In the genomic region with DNA sequence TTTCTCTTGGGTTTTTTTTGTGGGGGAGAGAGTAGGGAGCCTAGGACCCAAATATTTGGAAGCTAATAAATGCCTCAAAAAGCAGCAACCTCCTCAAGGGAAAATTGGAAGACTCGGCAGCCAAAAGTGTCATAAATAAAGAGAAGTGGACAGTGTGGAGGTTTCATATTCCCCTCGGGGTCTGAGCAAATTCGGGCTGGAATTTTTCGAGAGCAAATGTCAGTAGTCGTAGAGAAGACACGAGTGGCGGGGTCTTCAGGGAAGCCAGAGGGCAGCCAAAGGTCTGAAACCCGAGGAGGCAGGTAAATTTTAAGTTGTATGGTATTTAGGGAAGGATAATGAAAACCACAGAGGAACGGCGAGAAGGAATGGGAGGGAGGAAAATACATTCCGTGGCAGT, we compare ENCODE assay signal across 15 cellular contexts. TPM values are rescaled to one million over a fixed set of nuclear protein-coding genes. Genes with fewer than 3 reads are reported as not detected.
DNase-seq lines count a peak whose midpoint lies in the region; ATAC-seq, FAIRE-seq and TF ChIP-seq lines count a peak whose summit lies in the region.
"Had no signal": no experiment of that assay in that cellular context is flagged by ENCODE, and none has a peak within 500 bp of the region (broad histone marks: within the 10 kb centered on the region; RNA-seq: fewer than 3 reads in every experiment).

No MANE protein-coding gene starts in this region.

- H3K27ac ChIP-seq in keratinocyte (ENCODE audit: control insufficient read depth, insufficient read depth, low read length) (peak overlapping the region; percentile 95), thymus (ENCODE audit: low read depth) (peak overlapping the region; percentile 64)
- H3K27ac ChIP-seq: body of pancreas, esophagus muscularis mucosa, right atrium auricular region had no signal

- no peak for ATAC-seq in activated CD8-positive, alpha-beta memory T cell treated with anti-CD3 and anti-CD28 coated beads, Interleukin-2, amount 10 ng/mL, durations not matched to agents 7 days and 5 days
- ATAC-seq in HG03520 (IDR thresholded peaks at IDR 0.05; ENCODE audit: unreplicated experiment) (no peak), GM21528 (IDR thresholded peaks at IDR 0.05; ENCODE audit: low FRiP score, unreplicated experiment) (no peak)
- ATAC-seq: body of pancreas had no signal

- peaks cover 98% of the 10 kb centered on the region for H3K79me2 ChIP-seq in keratinocyte (ENCODE audit: control insufficient read depth, insufficient read depth, low read length)

- H3K27ac Mint-ChIP-seq in activated CD8-positive, alpha-beta memory T cell treated with anti-CD3 and anti-CD28 coated beads, Interleukin-2, amount 10 ng/mL, durations not matched to agents 7 days and 5 days: peak overlapping the region; percentile 98
- peak overlapping the region; percentile 100 for H3K27ac Mint-ChIP-seq in activated T-helper 2 cell treated with anti-CD3 and anti-CD28 coated beads, Interferon-gamma antibody, Interleukin-2, Interleukin-4, amounts not matched to agents 10 μg/mL and 5 μg/mL and 100 μg/mL, durations not matched to agents 14 hours and 24 hours and 36 hours

- H3K27me3 ChIP-seq in keratinocyte (ENCODE audit: control insufficient read depth, extremely low read depth, insufficient read depth, low read length) (no peaks in the 10 kb centered on the region), thymus (ENCODE audit: control insufficient read depth, insufficient read depth) (no peaks in the 10 kb centered on the region)
- H3K27me3 ChIP-seq: body of pancreas had no signal

- peaks cover 45% of the 10 kb centered on the region for H3K4me1 ChIP-seq in keratinocyte (ENCODE audit: control insufficient read depth, extremely low read depth, insufficient read depth, low read length)
- peaks cover 42% of the 10 kb centered on the region for H3K4me1 ChIP-seq in thymus (ENCODE audit: control insufficient read depth, insufficient read depth, low read length)
- H3K4me1 ChIP-seq: body of pancreas, esophagus muscularis mucosa, right atrium auricular region, transverse colon had no signal

- peak overlapping the region; percentile 96 for H3K4me3 Mint-ChIP-seq in activated CD8-positive, alpha-beta memory T cell treated with anti-CD3 and anti-CD28 coated beads, Interleukin-2, amount 10 ng/mL, durations not matched to agents 7 days and 5 days
- peak overlapping the region; percentile 91 for H3K4me3 Mint-ChIP-seq in activated T-helper 2 cell treated with anti-CD3 and anti-CD28 coated beads, Interferon-gamma antibody, Interleukin-2, Interleukin-4, amounts not matched to agents 10 μg/mL and 5 μg/mL and 100 μg/mL, durations not matched to agents 14 hours and 24 hours and 36 hours (ENCODE audit: low read depth)

- CTCF ChIA-PET in activated CD8-positive, alpha-beta memory T cell treated with anti-CD3 and anti-CD28 coated beads, Interleukin-2, amount 10 ng/mL, durations not matched to agents 7 days and 5 days (lab: Charles Lee): interaction anchor here (0.5 to 1.5 kb wide), 2 partner anchors 10 to 14 kb away, joined by 4 to 5 read pairs; no protein-coding TSS in a partner anchor

- H2AFZ ChIP-seq in keratinocyte (ENCODE audit: control insufficient read depth, low read length): no peak overlapping the region

- intact Hi-C loops in activated T-helper 2 cell treated with anti-CD3 and anti-CD28 coated beads, Interferon-gamma antibody, Interleukin-2, Interleukin-4, amounts not matched to agents 10 μg/mL and 5 μg/mL and 100 μg/mL, durations not matched to agents 14 hours and 24 hours and 36 hours (cut with micrococcal nuclease): no loop called here

- peaks cover 63% of the 10 kb centered on the region for H3K36me3 Mint-ChIP-seq in activated CD8-positive, alpha-beta memory T cell treated with anti-CD3 and anti-CD28 coated beads, Interleukin-2, amount 10 ng/mL, durations not matched to agents 7 days and 5 days
- peaks cover 63% of the 10 kb centered on the region for H3K36me3 Mint-ChIP-seq in activated T-helper 2 cell treated with anti-CD3 and anti-CD28 coated beads, Interferon-gamma antibody, Interleukin-2, Interleukin-4, amounts not matched to agents 10 μg/mL and 5 μg/mL and 100 μg/mL, durations not matched to agents 14 hours and 24 hours and 36 hours (ENCODE audit: low read depth)

- H3K4me2 ChIP-seq in keratinocyte (ENCODE audit: control insufficient read depth, extremely low read depth, insufficient read depth, low read depth, low read length): peak overlapping the region; percentile 100

- H4K20me1 ChIP-seq in keratinocyte (ENCODE audit: control insufficient read depth, extremely low read depth, insufficient read depth, low read length): no peaks in the 10 kb centered on the region

- dilution Hi-C loops in keratinocyte (cut with MboI; ENCODE audit: extremely low pct_ligation_motif_present, low sequenced_read_pairs): no loop called here

- peaks cover 9 to 25% of the 10 kb centered on the region in 2 experiments for H3K36me3 ChIP-seq in keratinocyte (ENCODE audit: control insufficient read depth in 2 of 2, extremely low read depth in 1 of 2, insufficient read depth in 2 of 2, low read length in 2 of 2)
- peaks cover 45% of the 10 kb centered on the region for H3K36me3 ChIP-seq in thymus (ENCODE audit: control insufficient read depth, insufficient read depth)
- H3K36me3 ChIP-seq: esophagus muscularis mucosa, right atrium auricular region, transverse colon had no signal

- 59% methylated on average over 11 of the region's 11 CpGs for WGBS in thymus

- TF ChIP-seq CTCF in keratinocyte (optimal IDR thresholded peaks at IDR 0.05 in 1 of 3, IDR thresholded peaks at IDR 0.05 in 1 of 3, conservative IDR thresholded peaks at IDR 0.05 in 1 of 3; ENCODE audit: extremely low read depth in 1 of 3, insufficient read depth in 2 of 3, low read length in 3 of 3): no peak

- H3K9me3 ChIP-seq in keratinocyte (ENCODE audit: control insufficient read depth, low read depth, low read length) (no peaks in the 10 kb centered on the region), thymus (ENCODE audit: control insufficient read depth) (no peaks in the 10 kb centered on the region)
- H3K9me3 ChIP-seq: body of pancreas, esophagus muscularis mucosa, mucosa of descending colon, right atrium auricular region, transverse colon had no signal

- H3K9ac ChIP-seq in keratinocyte (ENCODE audit: control insufficient read depth, extremely low read depth, insufficient read depth, low read length): peak overlapping the region; percentile 90

- peak overlapping the region; percentile 19 to 89 (median 75) for H3K4me3 ChIP-seq in keratinocyte (ENCODE audit: control insufficient read depth in 2 of 3, extremely low read depth in 1 of 3, insufficient read depth in 2 of 3, low read depth in 1 of 3, low read length in 3 of 3)
- no peak overlapping the region for H3K4me3 ChIP-seq in thymus (ENCODE audit: low read length)
- H3K4me3 ChIP-seq: body of pancreas, esophagus muscularis mucosa, mucosa of descending colon, right atrium auricular region, transverse colon had no signal

- no peaks in the 10 kb centered on the region for H3K9me1 ChIP-seq in keratinocyte (ENCODE audit: control insufficient read depth, extremely low read depth, insufficient read depth, low read length)

- peaks cover 86% of the 10 kb centered on the region for H3K4me1 Mint-ChIP-seq in activated CD8-positive, alpha-beta memory T cell treated with anti-CD3 and anti-CD28 coated beads, Interleukin-2, amount 10 ng/mL, durations not matched to agents 7 days and 5 days
- H3K4me1 Mint-ChIP-seq in activated T-helper 2 cell treated with anti-CD3 and anti-CD28 coated beads, Interferon-gamma antibody, Interleukin-2, Interleukin-4, amounts not matched to agents 10 μg/mL and 5 μg/mL and 100 μg/mL, durations not matched to agents 14 hours and 24 hours and 36 hours (ENCODE audit: low read depth): peaks cover 88% of the 10 kb centered on the region

- FAIRE-seq in keratinocyte (lab: Jason Lieb, UNC): no peak
- no peak for FAIRE-seq in GM19239 (lab: Jason Lieb, UNC)

- no peaks in the 10 kb centered on the region for H3K27me3 Mint-ChIP-seq in activated CD8-positive, alpha-beta memory T cell treated with anti-CD3 and anti-CD28 coated beads, Interleukin-2, amount 10 ng/mL, durations not matched to agents 7 days and 5 days
- no peaks in the 10 kb centered on the region for H3K27me3 Mint-ChIP-seq in activated T-helper 2 cell treated with anti-CD3 and anti-CD28 coated beads, Interferon-gamma antibody, Interleukin-2, Interleukin-4, amounts not matched to agents 10 μg/mL and 5 μg/mL and 100 μg/mL, durations not matched to agents 14 hours and 24 hours and 36 hours (ENCODE audit: low read depth)

- no peaks in the 10 kb centered on the region for H3K9me3 Mint-ChIP-seq in activated CD8-positive, alpha-beta memory T cell treated with anti-CD3 and anti-CD28 coated beads, Interleukin-2, amount 10 ng/mL, durations not matched to agents 7 days and 5 days (ENCODE audit: low read depth)
- no peaks in the 10 kb centered on the region for H3K9me3 Mint-ChIP-seq in activated T-helper 2 cell treated with anti-CD3 and anti-CD28 coated beads, Interferon-gamma antibody, Interleukin-2, Interleukin-4, amounts not matched to agents 10 μg/mL and 5 μg/mL and 100 μg/mL, durations not matched to agents 14 hours and 24 hours and 36 hours

- DNase-seq in activated CD8-positive, alpha-beta memory T cell treated with anti-CD3 and anti-CD28 coated beads, Interleukin-2, amount 10 ng/mL, durations not matched to agents 7 days and 5 days: peak; percentile 36
- no peak for DNase-seq in activated CD8-positive, alpha-beta memory T cell treated with anti-CD3 and anti-CD28 coated beads, Interleukin-2, amount 50 U/mL, for 4 hours
- no peak for DNase-seq in activated T-helper 2 cell treated with anti-CD3 and anti-CD28 coated beads, Interferon-gamma antibody, Interleukin-2, Interleukin-4, amounts not matched to agents 10 μg/mL and 5 μg/mL and 100 μg/mL, durations not matched to agents 14 hours and 24 hours and 36 hours (ENCODE audit: low spot score)
- DNase-seq in keratinocyte (ENCODE audit: low read depth, low spot score) (no peak), GM19239 (ENCODE audit: insufficient read length, low spot score) (no peak)
- DNase-seq: body of pancreas, mucosa of descending colon, NCI-H2171, transverse colon had no signal

RNA-seq across cellular contexts. Expression of a gene that starts 13.1 kb away (rescaled TPM):
- total RNA-seq in activated CD8-positive, alpha-beta memory T cell treated with anti-CD3 and anti-CD28 coated beads, Interleukin-2, amount 10 ng/mL, durations not matched to agents 7 days and 5 days: 10 to 100 TPM; 53.0 to 66.2 TPM
- total RNA-seq in activated T-helper 2 cell treated with anti-CD3 and anti-CD28 coated beads, Interferon-gamma antibody, Interleukin-2, Interleukin-4, amounts not matched to agents 10 μg/mL and 5 μg/mL and 100 μg/mL, durations not matched to agents 14 hours and 24 hours and 36 hours: 34.1 and 34.9 TPM in 2 replicates
- 3.6 to 6.4 TPM (median 5.2 TPM) in 3 replicates for polyA plus RNA-seq in keratinocyte
- 2.3 TPM for polyA plus RNA-seq in keratinocyte (2011; ENCODE audit: low read depth)
- 2.6 and 3.0 TPM in 2 replicates for polyA plus RNA-seq in keratinocyte (2011; cell fraction: cytosol; rRNA removed)
- 10.9 and 11.1 TPM in 2 replicates for polyA plus RNA-seq in keratinocyte (2011; cell fraction: nucleus; rRNA removed)
- 3.9 and 7.8 TPM in 2 replicates for polyA plus RNA-seq in keratinocyte (2012; ENCODE audit: low replicate concordance)
- polyA minus RNA-seq in keratinocyte: 6.5 to 9.3 TPM (median 8.7 TPM) in 3 replicates
- polyA minus RNA-seq in keratinocyte (2011; cell fraction: cytosol; rRNA and poly(A)+ RNA removed): 9.4 TPM
- 17.1 and 20.4 TPM in 2 replicates for polyA minus RNA-seq in keratinocyte (2011; cell fraction: nucleus; rRNA and poly(A)+ RNA removed)
- polyA plus RNA-seq in thymus: 15.1 TPM
- polyA plus RNA-seq: AG04450 had no signal
